Comparison of ENCODE assay signal across 25 cellular contexts in the genomic region with DNA sequence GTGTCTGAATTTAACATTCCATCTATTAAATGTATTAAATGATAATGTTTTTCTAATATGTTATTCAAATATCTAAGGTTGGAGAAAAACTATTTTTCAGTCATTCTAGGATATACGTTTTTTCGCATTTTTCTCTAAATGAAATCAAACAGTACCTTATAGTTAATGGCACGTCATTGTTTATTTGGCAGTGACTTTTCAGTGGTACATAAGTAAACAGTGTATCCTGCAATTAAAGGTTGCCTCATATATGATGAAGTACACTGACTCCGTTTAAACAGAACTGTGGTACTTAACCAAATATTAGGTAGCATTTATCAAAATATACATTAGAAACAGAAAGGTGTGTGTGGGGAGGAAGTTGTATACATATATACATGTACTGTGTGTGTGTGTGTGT.
"Had no signal": no experiment of that assay in that cellular context is flagged by ENCODE, and none has a peak within 500 bp of the region (broad histone marks: within the 10 kb centered on the region; RNA-seq: fewer than 3 reads in every experiment).

No MANE protein-coding gene starts in this region.

- H3K27me3 Mint-ChIP-seq: activated CD4-positive, alpha-beta T cell treated with anti-CD3 and anti-CD28 coated beads, Interleukin-2, amount 10 ng/mL, durations not matched to agents 24 days and 14 days; activated CD8-positive, alpha-beta memory T cell treated with anti-CD3 and anti-CD28 coated beads, Interleukin-2, amount 10 ng/mL, durations not matched to agents 7 days and 5 days; activated naive CD8-positive, alpha-beta T cell treated with anti-CD3 and anti-CD28 coated beads, Interleukin-2, amount 50 U/mL, for 24 hours had no signal

- H3K4me3 Mint-ChIP-seq: activated CD4-positive, alpha-beta T cell treated with anti-CD3 and anti-CD28 coated beads, Interleukin-2, amount 10 ng/mL, durations not matched to agents 24 days and 14 days; activated CD8-positive, alpha-beta memory T cell treated with anti-CD3 and anti-CD28 coated beads, Interleukin-2, amount 10 ng/mL, durations not matched to agents 7 days and 5 days; activated naive CD8-positive, alpha-beta T cell treated with anti-CD3 and anti-CD28 coated beads, Interleukin-2, amount 50 U/mL, for 24 hours; activated T-cell treated with anti-CD3 and anti-CD28 coated beads, Interleukin-2, amount 50 U/mL, for 4 hours; WTC11 had no signal

- H3K4me1 Mint-ChIP-seq: WTC11 had no signal

- H3K9me3 Mint-ChIP-seq: activated CD4-positive, alpha-beta T cell treated with anti-CD3 and anti-CD28 coated beads, Interleukin-2, amount 10 ng/mL, durations not matched to agents 24 days and 14 days; activated naive CD4-positive, alpha-beta T cell treated with anti-CD3 and anti-CD28 coated beads, Interleukin-2, amount 50 U/mL, for 72 hours; activated naive CD8-positive, alpha-beta T cell treated with anti-CD3 and anti-CD28 coated beads, Interleukin-2, amount 50 U/mL, for 24 hours; activated T-cell treated with anti-CD3 and anti-CD28 coated beads, Interleukin-2, amount 50 U/mL, for 4 hours; WTC11 had no signal

- H3K27ac Mint-ChIP-seq: activated CD4-positive, alpha-beta T cell treated with anti-CD3 and anti-CD28 coated beads, Interleukin-2, amount 10 ng/mL, durations not matched to agents 24 days and 14 days; activated naive CD4-positive, alpha-beta T cell treated with anti-CD3 and anti-CD28 coated beads, Interleukin-2, amount 50 U/mL, for 72 hours; activated naive CD8-positive, alpha-beta T cell treated with anti-CD3 and anti-CD28 coated beads, Interleukin-2, amount 50 U/mL, for 24 hours; WTC11 had no signal

- FAIRE-seq: bronchial epithelial cell, RCC 7860 had no signal

- DNase-seq: activated CD4-positive, alpha-beta T cell treated with anti-CD3 and anti-CD28 coated beads for 1 hour; activated CD4-positive, alpha-beta T cell treated with anti-CD3 and anti-CD28 coated beads, Interleukin-2, amount 10 ng/mL, durations not matched to agents 24 days and 14 days; activated CD4-positive, alpha-beta T cell treated with anti-CD3 and anti-CD28 coated beads, Interleukin-2, amount 50 U/mL, for 48 hours; activated CD8-positive, alpha-beta memory T cell treated with anti-CD3 and anti-CD28 coated beads, Interleukin-2, amount 10 ng/mL, durations not matched to agents 7 days and 5 days; activated effector memory CD4-positive, alpha-beta T cell treated with anti-CD3 and anti-CD28 coated beads, Interleukin-2, amount 50 U/mL, for 16 hours; activated naive CD4-positive, alpha-beta T cell treated with Interleukin-2 at 50 U/mL for 16 hours; activated naive CD8-positive, alpha-beta T cell treated with anti-CD3 and anti-CD28 coated beads, Interleukin-2, amount 50 U/mL, for 24 hours; activated T-cell treated with anti-CD3 and anti-CD28 coated beads, Interleukin-2, amount 50 U/mL, for 4 hours; amniotic stem cell; body of pancreas; central memory CD4-positive, alpha-beta T cell; Kasumi-1; NCI-H1436; NCI-H1694 treated with DMSO at 0.1 percent for 48 hours; NCI-H2081 treated with DMSO at 0.1 percent for 48 hours; NCI-H446; NCI-H524; PC-3; SHP77; SW 1271 had no signal

- ATAC-seq: activated CD8-positive, alpha-beta memory T cell treated with anti-CD3 and anti-CD28 coated beads, Interleukin-2, amount 10 ng/mL, durations not matched to agents 7 days and 5 days; activated naive CD4-positive, alpha-beta T cell treated with anti-CD3 and anti-CD28 coated beads, Interleukin-2, amount 50 U/mL, for 72 hours; activated naive CD8-positive, alpha-beta T cell treated with anti-CD3 and anti-CD28 coated beads, Interleukin-2, amount 50 U/mL, for 24 hours; activated T-cell treated with anti-CD3 and anti-CD28 coated beads, Interleukin-2, amount 50 U/mL, for 4 hours; body of pancreas; PC-3; SK-N-SH treated with all-trans-retinoic acid at 6 μM for 48 hours; WTC11 had no signal
